8 cellular contexts compared by ENCODE assay signal in the genomic region with DNA sequence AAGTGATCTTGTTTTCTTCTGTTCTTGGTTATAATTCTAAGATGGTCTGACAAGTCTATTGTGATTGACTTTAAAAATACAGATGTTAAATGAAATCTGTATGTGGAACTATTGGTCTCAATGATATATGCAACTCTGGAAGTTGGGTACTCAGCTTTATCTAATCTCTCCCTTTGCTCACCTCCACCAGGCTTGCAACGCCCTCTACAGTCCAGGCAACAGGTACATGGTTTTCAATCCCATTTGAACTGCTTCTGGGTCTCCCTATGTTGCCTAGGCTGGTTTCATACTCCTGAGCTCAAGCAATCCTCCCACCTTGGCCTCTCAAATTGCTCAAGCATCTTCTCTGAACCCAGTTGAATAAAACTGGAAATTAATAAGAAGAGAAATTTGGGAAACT. TPM values are rescaled to one million over a fixed set of nuclear protein-coding genes. Genes with fewer than 3 reads are reported as not detected.
DNase-seq lines count a peak whose midpoint lies in the region; ATAC-seq and TF ChIP-seq lines count a peak whose summit lies in the region.

No MANE protein-coding gene starts in this region.

- no peak overlapping the region for H3K9ac ChIP-seq in Loucy (ENCODE audit: low read depth, low read length, poor library complexity, severe bottlenecking)

- no peaks in the 10 kb centered on the region for H3K9me3 ChIP-seq in Loucy (ENCODE audit: insufficient read depth, low read depth, low read length)
- no peaks in the 10 kb centered on the region for H3K9me3 ChIP-seq in SJCRH30 (replicated peaks)

- H3F3A ChIP-seq in Loucy (ENCODE audit: low read depth) = no peaks in the 10 kb centered on the region

- no peak overlapping the region for H3K4me3 Mint-ChIP-seq in stimulated activated naive CD8-positive, alpha-beta T cell treated with anti-CD3 and anti-CD28 coated beads, Interleukin-15, Interleukin-2, amounts not matched to agents 100 ng/mL and 50 ng/mL, for 24 hours

- H3K4me1 ChIP-seq in Loucy (ENCODE audit: insufficient read depth, low read length, poor library complexity, severe bottlenecking) (no peaks in the 10 kb centered on the region), SJCRH30 (no peaks in the 10 kb centered on the region)

- H3K27ac Mint-ChIP-seq in stimulated activated naive CD8-positive, alpha-beta T cell treated with anti-CD3 and anti-CD28 coated beads, Interleukin-15, Interleukin-2, amounts not matched to agents 100 ng/mL and 50 ng/mL, for 24 hours = peak overlapping the region; percentile 64

- no peaks in the 10 kb centered on the region for H3K9me3 Mint-ChIP-seq in stimulated activated naive CD8-positive, alpha-beta T cell treated with anti-CD3 and anti-CD28 coated beads, Interleukin-15, Interleukin-2, amounts not matched to agents 100 ng/mL and 50 ng/mL, for 24 hours

- no peaks in the 10 kb centered on the region for H3K36me3 ChIP-seq in Loucy (ENCODE audit: insufficient read depth, low read length)
- no peaks in the 10 kb centered on the region for H3K36me3 ChIP-seq in SJCRH30

- ATAC-seq in GM18870 (IDR thresholded peaks at IDR 0.05; ENCODE audit: unreplicated experiment) = no peak
- ATAC-seq in GM19035 (IDR thresholded peaks at IDR 0.05; ENCODE audit: unreplicated experiment) = no peak

- H3K4me3 ChIP-seq in Loucy (ENCODE audit: low read length, poor library complexity, severe bottlenecking) (no peak overlapping the region), SJCRH30 (no peak overlapping the region)

- no peaks in the 10 kb centered on the region for H3K36me3 Mint-ChIP-seq in stimulated activated naive CD8-positive, alpha-beta T cell treated with anti-CD3 and anti-CD28 coated beads, Interleukin-15, Interleukin-2, amounts not matched to agents 100 ng/mL and 50 ng/mL, for 24 hours (ENCODE audit: low read depth)

- no peak overlapping the region for H3K27ac ChIP-seq in SJCRH30

- H3K79me2 ChIP-seq in Loucy (ENCODE audit: insufficient read depth, low read length) = no peaks in the 10 kb centered on the region

- no peak overlapping the region for H2AFZ ChIP-seq in Loucy (ENCODE audit: low read length)

- DNase-seq in DMS153 (lab: John Stamatoyannopoulos, UW) (peak; percentile 65), activated T-cell treated with anti-CD3 and anti-CD28 coated beads for 1 hour (ENCODE audit: low read depth) (peak; percentile 30), islet precursor cell (peak; percentile 68), SJCRH30 (no peak)

- H3K27me3 ChIP-seq in Loucy (ENCODE audit: insufficient read depth, low read length, poor library complexity, severe bottlenecking) = no peaks in the 10 kb centered on the region
- H3K27me3 ChIP-seq in SJCRH30 = no peaks in the 10 kb centered on the region

- no peak overlapping the region for H3K4me2 ChIP-seq in Loucy (ENCODE audit: low read depth, low read length, poor library complexity, severe bottlenecking)

- H4K20me1 ChIP-seq in Loucy (ENCODE audit: insufficient read depth, low read length, poor library complexity, severe bottlenecking) = no peaks in the 10 kb centered on the region

- peaks cover 8% of the 10 kb centered on the region for H3K27me3 Mint-ChIP-seq in stimulated activated naive CD8-positive, alpha-beta T cell treated with anti-CD3 and anti-CD28 coated beads, Interleukin-15, Interleukin-2, amounts not matched to agents 100 ng/mL and 50 ng/mL, for 24 hours

- no peaks in the 10 kb centered on the region for H3K9me2 ChIP-seq in Loucy (replicated peaks; ENCODE audit: low read depth, low read length)

- TF ChIP-seq CTCF in Loucy (conservative IDR thresholded peaks at IDR 0.05; ENCODE audit: low read length) = peak; percentile 89

- H3K4me1 Mint-ChIP-seq in stimulated activated naive CD8-positive, alpha-beta T cell treated with anti-CD3 and anti-CD28 coated beads, Interleukin-15, Interleukin-2, amounts not matched to agents 100 ng/mL and 50 ng/mL, for 24 hours (ENCODE audit: low read depth) = peaks cover 19% of the 10 kb centered on the region

RNA-seq across cellular contexts. Expression of a gene that starts 25.6 kb away (rescaled TPM):
- total RNA-seq in SJCRH30 (2014; rRNA removed; shearing (Covaris generic)) = not detected in 2 replicates

RNA-seq across cellular contexts. Expression of a gene that starts 49.2 kb away (rescaled TPM):
- not detected in 2 replicates for total RNA-seq in SJCRH30 (2014; rRNA removed; shearing (Covaris generic))

RNA-seq across cellular contexts. Expression of a gene that starts 54.8 kb away (rescaled TPM):
- total RNA-seq in SJCRH30 (2014; rRNA removed; shearing (Covaris generic)) = not detected in 2 replicates

Comparison
In these comparisons a context has a peak if more than half of its experiments do, and no peak if none do; other contexts are left out.
1. DNase-seq: peak in DMS153 (single experiment), activated T-cell treated with anti-CD3 and anti-CD28 coated beads for 1 hour (single experiment) and islet precursor cell (single experiment); none in SJCRH30 (0 of 2).